In the genomic region with DNA sequence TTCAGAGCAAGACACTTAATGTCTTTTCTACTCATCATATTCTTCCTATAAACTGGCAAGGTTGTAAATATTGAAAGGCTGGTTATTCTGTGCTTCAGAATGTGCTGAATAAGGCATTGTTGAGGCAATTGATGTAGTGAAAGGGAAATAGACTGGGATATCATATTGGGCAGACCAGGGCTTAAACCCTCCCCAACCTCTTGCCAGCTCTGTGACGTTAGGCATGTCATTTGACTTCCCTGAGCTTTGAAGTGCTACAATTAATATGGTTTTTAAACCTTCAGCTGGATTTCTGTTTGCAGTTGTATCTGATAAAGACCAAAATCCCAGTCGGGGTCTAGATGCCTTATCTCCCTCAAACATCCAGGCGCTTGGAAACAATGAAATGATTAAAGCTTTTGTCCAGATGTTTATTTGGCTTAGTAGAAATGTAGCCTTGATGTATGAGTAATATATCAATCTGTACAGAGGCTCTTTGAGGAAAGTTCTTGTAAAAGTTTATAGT, we compare ENCODE assay signal across 11 cellular contexts.
A peak's percentile ranks its signal among the peaks of the same experiment; 100 is the strongest.
DNase-seq lines count a peak whose midpoint lies in the region; ATAC-seq and TF ChIP-seq lines count a peak whose summit lies in the region.
"Had no signal": no experiment of that assay in that cellular context is flagged by ENCODE, and none has a peak within 500 bp of the region (broad histone marks: within the 10 kb centered on the region; RNA-seq: fewer than 3 reads in every experiment).

No MANE protein-coding gene starts in this region.

- peaks cover 45% of the 10 kb centered on the region for H3K36me3 ChIP-seq in muscle layer of colon (ENCODE audit: insufficient read depth, low read length)

- H3K27ac Mint-ChIP-seq in activated naive CD4-positive, alpha-beta T cell treated with anti-CD3 and anti-CD28 coated beads, Interleukin-2, amount 50 U/mL, for 72 hours = no peak overlapping the region
- H3K27ac Mint-ChIP-seq: activated CD4-positive, alpha-beta T cell treated with anti-CD3 and anti-CD28 coated beads for 36 hours; nephron progenitor cell had no signal

- H3K27ac ChIP-seq in muscle layer of colon (ENCODE audit: low read depth, low read length) = peak overlapping the region; percentile 10

- ATAC-seq in HG02938 (IDR thresholded peaks at IDR 0.05; ENCODE audit: unreplicated experiment) = peak; percentile 11
- no peak for ATAC-seq in activated naive CD4-positive, alpha-beta T cell treated with anti-CD3 and anti-CD28 coated beads, Interleukin-2, amount 50 U/mL, for 72 hours

- H3K4me1 ChIP-seq in muscle layer of colon (ENCODE audit: insufficient read depth, low read length) = peaks cover 44% of the 10 kb centered on the region

- no peak for TF ChIP-seq CTCF in GM10248 (IDR thresholded peaks at IDR 0.05; ENCODE audit: control extremely low read depth, extremely low read depth, low read depth, missing control alignments)

- DNase-seq in COLO829 (ENCODE audit: low spot score) (peak; percentile 19), astrocyte of the hippocampus (ENCODE audit: low read depth, low spot score) (peak; percentile 35), NCI-H128 (lab: John Stamatoyannopoulos, UW; ENCODE audit: unreplicated experiment) (no peak), GF-D8 (lab: John Stamatoyannopoulos, UW) (no peak), GM10248 (ENCODE audit: extremely low spot score) (no peak)
- no peak for DNase-seq in activated naive CD4-positive, alpha-beta T cell treated with anti-CD3 and anti-CD28 coated beads, Interleukin-2, amount 50 U/mL, for 72 hours (ENCODE audit: low spot score in 2 of 2)
- DNase-seq: activated CD4-positive, alpha-beta T cell treated with anti-CD3 and anti-CD28 coated beads for 36 hours; heart left ventricle had no signal

- POLR2A ChIA-PET in GM10248 (lab: Yijun Ruan, JAX) = no interaction called here

- no peak overlapping the region for H3K9ac ChIP-seq in muscle layer of colon (ENCODE audit: low read length)

- H3K9me3 ChIP-seq in muscle layer of colon (ENCODE audit: low read length) = no peaks in the 10 kb centered on the region
- H3K9me3 ChIP-seq: heart left ventricle had no signal

- no peaks in the 10 kb centered on the region for H3K9me3 Mint-ChIP-seq in activated naive CD4-positive, alpha-beta T cell treated with anti-CD3 and anti-CD28 coated beads, Interleukin-2, amount 50 U/mL, for 72 hours
- H3K9me3 Mint-ChIP-seq: nephron progenitor cell had no signal

- CTCF ChIA-PET in GM10248 (lab: Yijun Ruan, JAX) = interaction anchor here (0.9 to 6.3 kb wide), 13 partner anchors 10 to 181 kb away, joined by 3 to 45 read pairs (median 5); no protein-coding TSS in a partner anchor

- H3K27me3 ChIP-seq in muscle layer of colon (ENCODE audit: control insufficient read depth in 1 of 2, insufficient read depth in 2 of 2, low read length in 2 of 2) = no peaks in the 10 kb centered on the region
- H3K27me3 ChIP-seq: heart left ventricle had no signal

- no peaks in the 10 kb centered on the region for H3K36me3 Mint-ChIP-seq in activated naive CD4-positive, alpha-beta T cell treated with anti-CD3 and anti-CD28 coated beads, Interleukin-2, amount 50 U/mL, for 72 hours

- no peak overlapping the region for H3K4me3 ChIP-seq in muscle layer of colon (ENCODE audit: low read depth in 1 of 2, low read length in 2 of 2)

Comparison
In these comparisons a context has a peak if more than half of its experiments do, and no peak if none do; other contexts are left out.
1. DNase-seq: peak in COLO829 (single experiment) and astrocyte of the hippocampus (single experiment); none in activated naive CD4-positive, alpha-beta T cell treated with anti-CD3 and anti-CD28 coated beads, Interleukin-2, amount 50 U/mL, for 72 hours (0 of 2), NCI-H128 (single experiment), GF-D8 (single experiment) and GM10248 (single experiment).